ENCODE assay signal across 13 cellular contexts in genomic region chr14:50775357-50775756, GRCh38. TPM values are rescaled to one million over a fixed set of nuclear protein-coding genes. Genes with fewer than 3 reads are reported as not detected.
DNase-seq lines count a peak whose midpoint lies in the region; ATAC-seq and TF ChIP-seq lines count a peak whose summit lies in the region.
"Had no signal": no experiment of that assay in that cellular context is flagged by ENCODE, and none has a peak within 500 bp of the region (broad histone marks: within the 10 kb centered on the region; RNA-seq: fewer than 3 reads in every experiment).

No MANE protein-coding gene starts in this region.

- H3K4me1 Mint-ChIP-seq in T-helper 2 cell treated with Interferon-gamma antibody and Interleukin-4, amounts not matched to agents 5 μg/mL and 100 μg/mL, for 36 hours (ENCODE audit: low read depth) = peaks cover 18% of the 10 kb centered on the region

- H3K27ac Mint-ChIP-seq in T-helper 2 cell treated with Interferon-gamma antibody and Interleukin-4, amounts not matched to agents 5 μg/mL and 100 μg/mL, for 36 hours = no peak overlapping the region

- no peaks in the 10 kb centered on the region for H3K27me3 Mint-ChIP-seq in T-helper 2 cell treated with Interferon-gamma antibody and Interleukin-4, amounts not matched to agents 5 μg/mL and 100 μg/mL, for 36 hours (ENCODE audit: low read depth)
- H3K27me3 Mint-ChIP-seq: CD8-positive, alpha-beta memory T cell had no signal

- no peaks in the 10 kb centered on the region for H3K9me3 Mint-ChIP-seq in T-helper 2 cell treated with Interferon-gamma antibody and Interleukin-4, amounts not matched to agents 5 μg/mL and 100 μg/mL, for 36 hours
- H3K9me3 Mint-ChIP-seq: CD8-positive, alpha-beta memory T cell had no signal

- DNase-seq in AG08396 (ENCODE audit: low spot score) (peak; percentile 71), M059J (ENCODE audit: low read depth) (peak; percentile 93), dermis blood vessel endothelial cell (peak; percentile 60), omental fat pad (ENCODE audit: low spot score) (no peak), NCI-H446 (lab: John Stamatoyannopoulos, UW) (no peak), islet precursor cell (no peak)
- DNase-seq in T-helper 2 cell treated with Interferon-gamma antibody and Interleukin-4, amounts not matched to agents 5 μg/mL and 100 μg/mL, for 36 hours (ENCODE audit: low spot score) = no peak
- DNase-seq in effector CD4-positive, alpha-beta T cell = no peak
- DNase-seq: activated naive CD4-positive, alpha-beta T cell; CD8-positive, alpha-beta memory T cell; hypothalamus; NCI-H345; occipital lobe had no signal

- peak; percentile 49 for ATAC-seq in omental fat pad (ENCODE audit: low FRiP score)

- no peak overlapping the region for H3K4me3 Mint-ChIP-seq in T-helper 2 cell treated with Interferon-gamma antibody and Interleukin-4, amounts not matched to agents 5 μg/mL and 100 μg/mL, for 36 hours
- H3K4me3 Mint-ChIP-seq: CD8-positive, alpha-beta memory T cell had no signal

- TF ChIP-seq CTCF in omental fat pad (IDR thresholded peaks at IDR 0.05) = no peak

- H3K36me3 Mint-ChIP-seq in T-helper 2 cell treated with Interferon-gamma antibody and Interleukin-4, amounts not matched to agents 5 μg/mL and 100 μg/mL, for 36 hours (ENCODE audit: low read depth) = peaks cover 47% of the 10 kb centered on the region

RNA-seq across cellular contexts. Expression of gene NIN, which starts 55.6 kb away (rescaled TPM):
- 7.1 and 16.0 TPM in 2 replicates for total RNA-seq in M059J (2014; rRNA removed; shearing (Covaris generic))
- total RNA-seq in dermis blood vessel endothelial cell (45.6 and 49.1 TPM in 2 replicates), omental fat pad (10 to 100 TPM; 23.7 to 51.2 (median 29.5) TPM)

Comparison
In these comparisons a context has a peak if more than half of its experiments do, and no peak if none do; other contexts are left out.
1. DNase-seq: peak in AG08396 (single experiment), M059J (single experiment) and dermis blood vessel endothelial cell (single experiment); none in omental fat pad (single experiment), T-helper 2 cell treated with Interferon-gamma antibody and Interleukin-4, amounts not matched to agents 5 μg/mL and 100 μg/mL, for 36 hours (single experiment), NCI-H446 (0 of 2), effector CD4-positive, alpha-beta T cell (single experiment) and islet precursor cell (single experiment).